Comparison of ENCODE assay signal across 13 cellular contexts in genomic region chr2:19754907-19755306, GRCh38.
"Had no signal": no experiment of that assay in that cellular context is flagged by ENCODE, and none has a peak within 500 bp of the region (broad histone marks: within the 10 kb centered on the region; RNA-seq: fewer than 3 reads in every experiment).

No MANE protein-coding gene starts in this region.

- H3K27me3 Mint-ChIP-seq: activated naive CD8-positive, alpha-beta T cell treated with anti-CD3 and anti-CD28 coated beads, Interleukin-2, amount 50 U/mL, for 24 hours had no signal

- H3K4me3 Mint-ChIP-seq: activated CD4-positive, alpha-beta T cell treated with anti-CD3 and anti-CD28 coated beads, Interleukin-2, amount 10 ng/mL, durations not matched to agents 7 days and 5 days; activated CD8-positive, alpha-beta T cell treated with anti-CD3 and anti-CD28 coated beads, Interleukin-2, amount 10 ng/mL, durations not matched to agents 7 days and 5 days; activated naive CD4-positive, alpha-beta T cell treated with anti-CD3 and anti-CD28 coated beads for 36 hours; activated naive CD8-positive, alpha-beta T cell treated with anti-CD3 and anti-CD28 coated beads, Interleukin-2, amount 50 U/mL, for 24 hours; activated T-cell treated with anti-CD3 and anti-CD28 coated beads, Interleukin-2, amount 50 U/mL, for 4 hours; stimulated activated naive B cell treated with anti-CD40 and anti-IgM and Interleukin-4, amounts not matched to agents 10 μg/mL and 1 μg/mL and 100 μg/mL, for 72 hours had no signal

- H3K27ac Mint-ChIP-seq: activated CD4-positive, alpha-beta T cell treated with anti-CD3 and anti-CD28 coated beads, Interleukin-2, amount 10 ng/mL, durations not matched to agents 7 days and 5 days; activated CD8-positive, alpha-beta T cell treated with anti-CD3 and anti-CD28 coated beads, Interleukin-2, amount 10 ng/mL, durations not matched to agents 7 days and 5 days; activated naive CD4-positive, alpha-beta T cell treated with anti-CD3 and anti-CD28 coated beads for 36 hours; activated naive CD8-positive, alpha-beta T cell treated with anti-CD3 and anti-CD28 coated beads, Interleukin-2, amount 50 U/mL, for 24 hours; stimulated activated naive B cell treated with anti-CD40 and anti-IgM and Interleukin-4, amounts not matched to agents 10 μg/mL and 1 μg/mL and 100 μg/mL, for 72 hours had no signal

- ATAC-seq: activated CD4-positive, CD25-positive, alpha-beta regulatory T cell treated with anti-CD3 and anti-CD28 coated beads, Interleukin-2, amount 50 U/mL, for 24 hours; activated CD8-positive, alpha-beta T cell treated with anti-CD3 and anti-CD28 coated beads, Interleukin-2, amount 10 ng/mL, durations not matched to agents 7 days and 5 days; activated naive CD8-positive, alpha-beta T cell treated with anti-CD3 and anti-CD28 coated beads, Interleukin-2, amount 50 U/mL, for 24 hours; activated T-cell treated with anti-CD3 and anti-CD28 coated beads, Interleukin-2, amount 50 U/mL, for 4 hours; lower lobe of right lung; stimulated activated naive B cell treated with anti-CD40 and anti-IgM and Interleukin-4, amounts not matched to agents 10 μg/mL and 1 μg/mL and 100 μg/mL, for 72 hours had no signal

- H3K9me3 Mint-ChIP-seq: activated CD4-positive, alpha-beta T cell treated with anti-CD3 and anti-CD28 coated beads, Interleukin-2, amount 10 ng/mL, durations not matched to agents 7 days and 5 days; activated naive CD4-positive, alpha-beta T cell treated with anti-CD3 and anti-CD28 coated beads for 36 hours; activated naive CD8-positive, alpha-beta T cell treated with anti-CD3 and anti-CD28 coated beads, Interleukin-2, amount 50 U/mL, for 24 hours; activated T-cell treated with anti-CD3 and anti-CD28 coated beads, Interleukin-2, amount 50 U/mL, for 4 hours; stimulated activated naive B cell treated with anti-CD40 and anti-IgM and Interleukin-4, amounts not matched to agents 10 μg/mL and 1 μg/mL and 100 μg/mL, for 72 hours had no signal

- DNase-seq: activated CD4-positive, alpha-beta T cell treated with anti-CD3 and anti-CD28 coated beads, Interleukin-2, amount 10 ng/mL, durations not matched to agents 7 days and 5 days; activated CD8-positive, alpha-beta T cell treated with anti-CD3 and anti-CD28 coated beads, Interleukin-2, amount 10 ng/mL, durations not matched to agents 7 days and 5 days; activated naive CD4-positive, alpha-beta T cell treated with anti-CD3 and anti-CD28 coated beads for 36 hours; activated naive CD8-positive, alpha-beta T cell treated with anti-CD3 and anti-CD28 coated beads, Interleukin-2, amount 50 U/mL, for 24 hours; activated T-cell treated with anti-CD3 and anti-CD28 coated beads, Interleukin-2, amount 50 U/mL, for 4 hours; cortex of kidney; lower lobe of right lung; occipital lobe; spleen; stimulated activated CD4-positive, alpha-beta T cell treated with anti-CD3 and anti-CD28 coated beads, Interleukin-4, amount 100 ng/mL, for 4 hours; stimulated activated naive B cell treated with anti-CD40 and anti-IgM and Interleukin-4, amounts not matched to agents 10 μg/mL and 1 μg/mL and 100 μg/mL, for 72 hours; tibial artery had no signal

- H3K36me3 Mint-ChIP-seq: stimulated activated naive B cell treated with anti-CD40 and anti-IgM and Interleukin-4, amounts not matched to agents 10 μg/mL and 1 μg/mL and 100 μg/mL, for 72 hours had no signal

- H3K4me1 Mint-ChIP-seq: activated CD4-positive, alpha-beta T cell treated with anti-CD3 and anti-CD28 coated beads, Interleukin-2, amount 10 ng/mL, durations not matched to agents 7 days and 5 days; activated naive CD8-positive, alpha-beta T cell treated with anti-CD3 and anti-CD28 coated beads, Interleukin-2, amount 50 U/mL, for 24 hours; stimulated activated naive B cell treated with anti-CD40 and anti-IgM and Interleukin-4, amounts not matched to agents 10 μg/mL and 1 μg/mL and 100 μg/mL, for 72 hours had no signal
